8 cellular contexts compared by ENCODE assay signal in genomic region chr3:54427951-54428871, GRCh38.
DNase-seq lines count a peak whose midpoint lies in the region; ATAC-seq, FAIRE-seq and TF ChIP-seq lines count a peak whose summit lies in the region.

No MANE protein-coding gene starts in this region.

- H3K4me2 ChIP-seq in Karpas-422 (ENCODE audit: low read depth, low read length, poor library complexity, severe bottlenecking): no peak overlapping the region

- H3K9me3 ChIP-seq in Karpas-422 (ENCODE audit: low read length): no peaks in the 10 kb centered on the region
- no peaks in the 10 kb centered on the region for H3K9me3 ChIP-seq in Panc1 (ENCODE audit: control insufficient read depth, insufficient read depth, low read depth, low read length)
- no peaks in the 10 kb centered on the region for H3K9me3 ChIP-seq in kidney (ENCODE audit: control insufficient read depth in 1 of 2, low read length in 2 of 2)

- H3K79me2 ChIP-seq in Karpas-422 (ENCODE audit: low read length): no peaks in the 10 kb centered on the region

- CTCF ChIA-PET in activated naive CD4-positive, alpha-beta T cell treated with anti-CD3 and anti-CD28 coated beads for 36 hours (lab: Charles Lee): interaction anchor here (0.6 to 1.8 kb wide), 4 partner anchors 11 to 490 kb away, joined by 4 to 5 read pairs (median 4); no protein-coding TSS in a partner anchor
- CTCF ChIA-PET in Panc1 (lab: Charles Lee): interaction anchor here (0.6 to 0.7 kb wide), 3 partner anchors 35 to 471 kb away, joined by 3 to 5 read pairs (median 3); no protein-coding TSS in a partner anchor

- no peak for FAIRE-seq in bronchial epithelial cell (lab: Jason Lieb, UNC)
- FAIRE-seq in kidney (lab: Jason Lieb, UNC): peak; percentile 94

- no peaks in the 10 kb centered on the region for H3K36me3 Mint-ChIP-seq in activated naive CD4-positive, alpha-beta T cell treated with anti-CD3 and anti-CD28 coated beads for 36 hours (ENCODE audit: low read depth)

- H3K27me3 ChIP-seq in Karpas-422 (ENCODE audit: low read length) (no peaks in the 10 kb centered on the region), Panc1 (ENCODE audit: control insufficient read depth, insufficient read depth, low read length) (no peaks in the 10 kb centered on the region), bronchial epithelial cell (ENCODE audit: control insufficient read depth, insufficient read depth, low read length) (no peaks in the 10 kb centered on the region)

- H3K9ac ChIP-seq in Karpas-422 (ENCODE audit: low read length) (no peak overlapping the region), kidney (ENCODE audit: low read length in 2 of 2) (peak overlapping the region in 1 of 2 donors; percentile 29)

- in situ Hi-C loops in Panc1 (cut with HindIII; ENCODE audit: low pct_unique_long_range_greater_than_20kb, low sequenced_read_pairs): no loop called here

- H3K4me1 ChIP-seq in Karpas-422 (ENCODE audit: low read length): no peaks in the 10 kb centered on the region
- H3K4me1 ChIP-seq in Panc1 (ENCODE audit: control insufficient read depth, insufficient read depth, low read length): no peaks in the 10 kb centered on the region
- no peaks in the 10 kb centered on the region for H3K4me1 ChIP-seq in kidney (ENCODE audit: control insufficient read depth in 1 of 2, insufficient read depth in 1 of 2, low read depth in 1 of 2, low read length in 2 of 2)

- H3K27ac ChIP-seq in Karpas-422 (ENCODE audit: low read length) (no peak overlapping the region), Panc1 (ENCODE audit: low read length) (no peak overlapping the region), kidney (ENCODE audit: low read depth in 2 of 2, low read length in 2 of 2) (no peak overlapping the region)

- H3K9me3 Mint-ChIP-seq in activated naive CD4-positive, alpha-beta T cell treated with anti-CD3 and anti-CD28 coated beads for 36 hours: no peaks in the 10 kb centered on the region

- DNase-seq in activated naive CD4-positive, alpha-beta T cell treated with anti-CD3 and anti-CD28 coated beads for 36 hours: peak; percentile 67
- DNase-seq in activated naive CD4-positive, alpha-beta T cell treated with anti-CD3 and anti-CD28 coated beads, Interleukin-2, amount 50 U/mL, for 16 hours: no peak
- peak; percentile 82 for DNase-seq in Karpas-422
- DNase-seq in Panc1 (ENCODE audit: low read depth, low spot score): peak; percentile 35
- DNase-seq in bronchial epithelial cell (ENCODE audit: low read depth): peak; percentile 68
- DNase-seq in kidney: no peak
- peak; percentile 2 for DNase-seq in stimulated activated CD4-positive, alpha-beta T cell treated with anti-CD3 and anti-CD28 coated beads, Interleukin-4, amount 100 ng/mL, for 1 hour

- peaks cover 3% of the 10 kb centered on the region for H3K27me3 Mint-ChIP-seq in activated naive CD4-positive, alpha-beta T cell treated with anti-CD3 and anti-CD28 coated beads for 36 hours (ENCODE audit: low read depth)

- intact Hi-C loops in activated naive CD4-positive, alpha-beta T cell treated with anti-CD3 and anti-CD28 coated beads for 36 hours (cut with micrococcal nuclease): loop anchor here (5.0 kb wide), 2 partner anchors 754 to 1824 kb away; no protein-coding TSS in a partner anchor
- intact Hi-C loops in Panc1 (cut with micrococcal nuclease; ENCODE audit: unreplicated experiment) (loop anchor here (5.0 kb wide), 1 partner anchor 491 kb away; no protein-coding TSS in a partner anchor), kidney (cut with DNase I) (no loop called here)

- H3K4me3 Mint-ChIP-seq in activated naive CD4-positive, alpha-beta T cell treated with anti-CD3 and anti-CD28 coated beads for 36 hours: no peak overlapping the region

- no peak overlapping the region for H2AFZ ChIP-seq in Karpas-422 (ENCODE audit: low read length)

- peak; percentile 86 for TF ChIP-seq CTCF in Panc1 (IDR thresholded peaks at IDR 0.05)
- peak; percentile 68 for TF ChIP-seq CTCF in bronchial epithelial cell (IDR thresholded peaks at IDR 0.05; ENCODE audit: insufficient read depth, low read length, severe bottlenecking)
- TF ChIP-seq CTCF in kidney (IDR thresholded peaks at IDR 0.05; ENCODE audit: borderline replicate concordance, extremely low read depth, insufficient read depth): peak; percentile 71

- H3K9me2 ChIP-seq in Karpas-422 (replicated peaks; ENCODE audit: insufficient read depth, low read length): no peaks in the 10 kb centered on the region

- H4K20me1 ChIP-seq in Karpas-422 (ENCODE audit: insufficient read depth, low read depth, low read length): no peaks in the 10 kb centered on the region

- no peaks in the 10 kb centered on the region for H3K4me1 Mint-ChIP-seq in activated naive CD4-positive, alpha-beta T cell treated with anti-CD3 and anti-CD28 coated beads for 36 hours (ENCODE audit: low read depth)

- H3K4me3 ChIP-seq in Karpas-422 (ENCODE audit: low read length) (no peak overlapping the region), Panc1 (ENCODE audit: low read depth in 2 of 2, low read length in 2 of 2) (no peak overlapping the region), bronchial epithelial cell (ENCODE audit: low read depth, low read length) (no peak overlapping the region), kidney (ENCODE audit: low read length in 2 of 2) (no peak overlapping the region)

- ATAC-seq in Panc1 (no peak), GM21825 (IDR thresholded peaks at IDR 0.05; ENCODE audit: unreplicated experiment) (no peak)

- no peak overlapping the region for H3K27ac Mint-ChIP-seq in activated naive CD4-positive, alpha-beta T cell treated with anti-CD3 and anti-CD28 coated beads for 36 hours

- H3K36me3 ChIP-seq in Karpas-422 (ENCODE audit: insufficient read depth, low read length) (no peaks in the 10 kb centered on the region), Panc1 (ENCODE audit: control insufficient read depth, insufficient read depth, low read length) (no peaks in the 10 kb centered on the region), bronchial epithelial cell (ENCODE audit: control insufficient read depth, insufficient read depth, low read length) (no peaks in the 10 kb centered on the region), kidney (ENCODE audit: control insufficient read depth in 1 of 2, insufficient read depth in 2 of 2, low read length in 2 of 2) (no peaks in the 10 kb centered on the region)

- BruUV-seq in Panc1 (replicated peaks; lab: Mats Ljungman, UMichigan): no TSS peak

- POLR2A ChIA-PET in Panc1 (lab: Charles Lee): no interaction called here

Comparison
In these comparisons a context has a peak if more than half of its experiments do, and no peak if none do; other contexts are left out.
1. DNase-seq: peak in activated naive CD4-positive, alpha-beta T cell treated with anti-CD3 and anti-CD28 coated beads for 36 hours (single experiment), Karpas-422 (single experiment), Panc1 (single experiment), bronchial epithelial cell (single experiment) and stimulated activated CD4-positive, alpha-beta T cell treated with anti-CD3 and anti-CD28 coated beads, Interleukin-4, amount 100 ng/mL, for 1 hour (single experiment); none in activated naive CD4-positive, alpha-beta T cell treated with anti-CD3 and anti-CD28 coated beads, Interleukin-2, amount 50 U/mL, for 16 hours (single experiment) and kidney (single experiment).
2. Peak in every context shown above with its lines, with median percentiles within 50 percentile points of each other: CTCF ChIP-seq.